21 cellular contexts compared by ENCODE assay signal in genomic region chr22:20413217-20414058, GRCh38. TPM values are rescaled to one million over a fixed set of nuclear protein-coding genes. Genes with fewer than 3 reads are reported as not detected.
DNase-seq lines count a peak whose midpoint lies in the region; ATAC-seq and TF ChIP-seq lines count a peak whose summit lies in the region.
"Had no signal": no experiment of that assay in that cellular context is flagged by ENCODE, and none has a peak within 500 bp of the region (broad histone marks: within the 10 kb centered on the region; RNA-seq: fewer than 3 reads in every experiment).

No MANE protein-coding gene starts in this region.

- no peak for TF ChIP-seq CTCF in lower lobe of right lung (IDR thresholded peaks at IDR 0.05)

- ATAC-seq in T-helper 17 cell (no peak), lower lobe of right lung (no peak), HG03135 (IDR thresholded peaks at IDR 0.05; ENCODE audit: unreplicated experiment) (no peak)
- ATAC-seq in stimulated activated effector memory CD8-positive, alpha-beta T cell treated with anti-CD3 and anti-CD28 coated beads, Interleukin-12 subunit alpha, Interleukin-12 subunit beta, amount 100 ng/mL, for 72 hours = no peak
- ATAC-seq: GM23338 had no signal

- no peaks in the 10 kb centered on the region for H3K27me3 ChIP-seq in BLaER1
- H3K27me3 ChIP-seq in lower lobe of right lung (ENCODE audit: low read depth) = no peaks in the 10 kb centered on the region
- no peaks in the 10 kb centered on the region for H3K27me3 ChIP-seq in HAP-1 (ENCODE audit: low read depth)

- no peaks in the 10 kb centered on the region for H3K9me3 ChIP-seq in BLaER1
- no peaks in the 10 kb centered on the region for H3K9me3 ChIP-seq in T-helper 17 cell (ENCODE audit: control insufficient read depth, low read length, poor library complexity, severe bottlenecking)
- no peaks in the 10 kb centered on the region for H3K9me3 ChIP-seq in lower lobe of right lung
- H3K9me3 ChIP-seq in HAP-1 = no peaks in the 10 kb centered on the region

- H3K4me1 ChIP-seq in BLaER1 (peaks cover 34% of the 10 kb centered on the region), lower lobe of right lung (peaks cover 3% of the 10 kb centered on the region), HAP-1 (0 out of 2 replicates have a peak, but pooled peaks cover 2% of the 10 kb centered on the region)

- H3K4me1 Mint-ChIP-seq in T-helper 17 cell = no peaks in the 10 kb centered on the region
- H3K4me1 Mint-ChIP-seq in stimulated activated effector memory CD8-positive, alpha-beta T cell treated with anti-CD3 and anti-CD28 coated beads, Interleukin-12 subunit alpha, Interleukin-12 subunit beta, amount 100 ng/mL, for 72 hours = no peaks in the 10 kb centered on the region

- H3K4me2 ChIP-seq in BLaER1 = peak overlapping the region; percentile 28; the same call in 1 of the 2 replicates
- H3K4me2 ChIP-seq: GM23338, PC-9 had no signal

- peaks cover 4% of the 10 kb centered on the region; the same call in 1 of the 2 replicates for H3K36me3 ChIP-seq in BLaER1
- H3K36me3 ChIP-seq in lower lobe of right lung = no peaks in the 10 kb centered on the region
- no peaks in the 10 kb centered on the region for H3K36me3 ChIP-seq in HAP-1 (replicated peaks)

- H4K20me1 ChIP-seq in BLaER1 = no peaks in the 10 kb centered on the region

- no peak overlapping the region for H3K9ac ChIP-seq in BLaER1

- intact Hi-C loops in lower lobe of right lung (cut with DNase I) = no loop called here

- no peak overlapping the region for H3K4me3 Mint-ChIP-seq in T-helper 17 cell
- no peak overlapping the region for H3K4me3 Mint-ChIP-seq in stimulated activated effector memory CD8-positive, alpha-beta T cell treated with anti-CD3 and anti-CD28 coated beads, Interleukin-12 subunit alpha, Interleukin-12 subunit beta, amount 100 ng/mL, for 72 hours
- H3K4me3 Mint-ChIP-seq: CD4-positive, alpha-beta T cell; GM23338 had no signal

- in situ Hi-C loops in HAP-1 (cut with MboI; ENCODE audit: low sequenced_read_pairs) = no loop called here

- peak overlapping the region; percentile 19 for H3K27ac Mint-ChIP-seq in T-helper 17 cell
- peak overlapping the region; percentile 17 for H3K27ac Mint-ChIP-seq in stimulated activated effector memory CD8-positive, alpha-beta T cell treated with anti-CD3 and anti-CD28 coated beads, Interleukin-12 subunit alpha, Interleukin-12 subunit beta, amount 100 ng/mL, for 72 hours
- H3K27ac Mint-ChIP-seq: CD4-positive, alpha-beta T cell; GM23338 had no signal

- H3K9me3 Mint-ChIP-seq in stimulated activated effector memory CD8-positive, alpha-beta T cell treated with anti-CD3 and anti-CD28 coated beads, Interleukin-12 subunit alpha, Interleukin-12 subunit beta, amount 100 ng/mL, for 72 hours = no peaks in the 10 kb centered on the region
- H3K9me3 Mint-ChIP-seq: CD4-positive, alpha-beta T cell; GM23338 had no signal

- no peaks in the 10 kb centered on the region for H3K36me3 Mint-ChIP-seq in T-helper 17 cell (ENCODE audit: low read depth)
- no peaks in the 10 kb centered on the region for H3K36me3 Mint-ChIP-seq in stimulated activated effector memory CD8-positive, alpha-beta T cell treated with anti-CD3 and anti-CD28 coated beads, Interleukin-12 subunit alpha, Interleukin-12 subunit beta, amount 100 ng/mL, for 72 hours

- H3K27ac ChIP-seq in BLaER1 = no peak overlapping the region
- H3K27ac ChIP-seq in lower lobe of right lung = no peak overlapping the region
- H3K27ac ChIP-seq: PC-9 had no signal

- DNase-seq in T-helper 17 cell = no peak
- peak; percentile 3 for DNase-seq in lower lobe of right lung
- no peak for DNase-seq in stimulated activated effector memory CD8-positive, alpha-beta T cell treated with anti-CD3 and anti-CD28 coated beads, Interleukin-12 subunit alpha, Interleukin-12 subunit beta, amount 100 ng/mL, for 72 hours (ENCODE audit: low spot score in 2 of 2)
- DNase-seq in NCI-H2227 treated with DMSO at 0.1 percent for 48 hours (lab: John Stamatoyannopoulos, UW) = no peak
- DNase-seq in HAP-1 (ENCODE audit: low spot score in 2 of 2) = no peak
- DNase-seq: CD4-positive, alpha-beta T cell; HCEC 1CT; NCI-H1105; NCI-H1436 treated with DMSO at 0.1 percent for 48 hours; NCI-H187 treated with DMSO at 0.1 percent for 48 hours; NCI-H2171 treated with DMSO at 0.1 percent for 48 hours; NCI-H446 treated with DMSO at 0.1 percent for 48 hours; NCI-H526; NCI-H82; NK-92 treated with Interleukin-12 subunit alpha and Interleukin-12 subunit beta, amount 100 ng/mL, for 24 hours; PC-9; Right ventricle myocardium superior; RPMI8226 had no signal

- no peaks in the 10 kb centered on the region for H3K27me3 Mint-ChIP-seq in T-helper 17 cell
- H3K27me3 Mint-ChIP-seq: CD4-positive, alpha-beta T cell had no signal

- H3K4me3 ChIP-seq in BLaER1 = no peak overlapping the region
- no peak overlapping the region for H3K4me3 ChIP-seq in lower lobe of right lung
- H3K4me3 ChIP-seq in HAP-1 = no peak overlapping the region
- H3K4me3 ChIP-seq: GM23338, PC-9 had no signal

RNA-seq across cellular contexts. Expression of gene ZNF74, which starts 19.5 kb away (rescaled TPM):
- total RNA-seq in T-helper 17 cell (1 to 10 TPM; 5.2 to 5.6 TPM), lower lobe of right lung (12.3 TPM)

RNA-seq across cellular contexts. Expression of gene SCARF2, which starts 24.2 kb away (rescaled TPM):
- total RNA-seq in T-helper 17 cell = 1 to 10 TPM; 3.1 to 3.6 TPM
- 12.6 TPM for total RNA-seq in lower lobe of right lung
